ENCODE assay signal across 18 cellular contexts in genomic region chr11:30553521-30554110, GRCh38. TPM values are rescaled to one million over a fixed set of nuclear protein-coding genes. Genes with fewer than 3 reads are reported as not detected.
DNase-seq lines count a peak whose midpoint lies in the region; ATAC-seq and TF ChIP-seq lines count a peak whose summit lies in the region.
"Had no signal": no experiment of that assay in that cellular context is flagged by ENCODE, and none has a peak within 500 bp of the region (broad histone marks: within the 10 kb centered on the region; RNA-seq: fewer than 3 reads in every experiment).

No MANE protein-coding gene starts in this region.

- TF ChIP-seq POLR2A in adrenal gland (IDR thresholded peaks at IDR 0.05) (no peak), prostate gland (IDR thresholded peaks at IDR 0.05) (no peak)

- ATAC-seq in GM19463 (IDR thresholded peaks at IDR 0.05; ENCODE audit: unreplicated experiment) (no peak), HG03139 (IDR thresholded peaks at IDR 0.05; ENCODE audit: unreplicated experiment) (no peak)

- H3K9me3 ChIP-seq in adrenal gland (replicated peaks in 1 of 3) (no peaks in the 10 kb centered on the region), prostate gland (no peaks in the 10 kb centered on the region)
- H3K9me3 ChIP-seq: MG63 had no signal

- H3K4me3 ChIP-seq in adrenal gland (no peak overlapping the region), prostate gland (no peak overlapping the region)
- H3K4me3 ChIP-seq: MG63 had no signal

- H3K27ac ChIP-seq in adrenal gland (peak overlapping the region in 3 of 5 donors; percentile 24 to 51 (median 43)), prostate gland (peak overlapping the region; percentile 49 to 62)
- H3K27ac ChIP-seq: C4-2B had no signal

- H3K4me1 ChIP-seq in adrenal gland (replicated peaks in 1 of 2) (peaks cover 14 to 26% of the 10 kb centered on the region in 2 donors), prostate gland (replicated peaks) (peaks cover 11% of the 10 kb centered on the region)

- 26 to 38% (median 32%) methylated on average over 3 of the region's 3 CpGs for WGBS in adrenal gland, 4 donors
- 34% methylated on average over 3 of the region's 3 CpGs for WGBS in prostate gland

- TF ChIP-seq CTCF in adrenal gland (IDR thresholded peaks at IDR 0.05): no peak
- TF ChIP-seq CTCF in prostate gland (IDR thresholded peaks at IDR 0.05): no peak

- H3K36me3 ChIP-seq in adrenal gland (replicated peaks in 1 of 2) (no peaks in the 10 kb centered on the region), prostate gland (no peaks in the 10 kb centered on the region)
- H3K36me3 ChIP-seq: MG63 had no signal

- H3K27me3 ChIP-seq in adrenal gland: no peaks in the 10 kb centered on the region
- H3K27me3 ChIP-seq in prostate gland (replicated peaks; ENCODE audit: insufficient read depth): no peaks in the 10 kb centered on the region
- H3K27me3 ChIP-seq: MG63 had no signal

- DNase-seq in HT-29 (ENCODE audit: low spot score) (peak; percentile 5), adrenal gland (peak in 1 of 7 donors; percentile 6), left kidney (ENCODE audit: low read depth, low spot score) (peak; percentile 38), prostate gland (ENCODE audit: low spot score) (no peak), NCI-H1694 (lab: John Stamatoyannopoulos, UW) (no peak)
- DNase-seq: DND-41, HCEC 1CT, Karpas-422, MG63, NCI-H1092 treated with DMSO at 0.1 percent for 48 hours, NCI-H187, NCI-H345, NCI-H526, RPMI8226, SIG-M5 had no signal

- intact Hi-C loops in adrenal gland (cut with DNase I): no loop called here
- intact Hi-C loops in prostate gland (cut with DNase I): no loop called here

RNA-seq across cellular contexts. Expression of gene MPPED2, which starts 32.5 kb away (rescaled TPM):
- total RNA-seq in HT-29 (2014; rRNA removed; shearing (Covaris generic)): not detected in 2 replicates
- total RNA-seq in adrenal gland (1 to 10 TPM; 2.1 to 9.6 (median 4.7) TPM), prostate gland (10 to 100 TPM; 28.4 to 34.9 TPM)
- 1 to 10 TPM; 2.1 to 9.4 (median 6.8) TPM for polyA plus RNA-seq in adrenal gland

Comparison
In these comparisons a context has a peak if more than half of its experiments do, and no peak if none do; other contexts are left out.
1. DNase-seq: peak in HT-29 (single experiment) and left kidney (single experiment); none in prostate gland (single experiment) and NCI-H1694 (single experiment).